Comparison of ENCODE assay signal across 17 cellular contexts in the genomic region with DNA sequence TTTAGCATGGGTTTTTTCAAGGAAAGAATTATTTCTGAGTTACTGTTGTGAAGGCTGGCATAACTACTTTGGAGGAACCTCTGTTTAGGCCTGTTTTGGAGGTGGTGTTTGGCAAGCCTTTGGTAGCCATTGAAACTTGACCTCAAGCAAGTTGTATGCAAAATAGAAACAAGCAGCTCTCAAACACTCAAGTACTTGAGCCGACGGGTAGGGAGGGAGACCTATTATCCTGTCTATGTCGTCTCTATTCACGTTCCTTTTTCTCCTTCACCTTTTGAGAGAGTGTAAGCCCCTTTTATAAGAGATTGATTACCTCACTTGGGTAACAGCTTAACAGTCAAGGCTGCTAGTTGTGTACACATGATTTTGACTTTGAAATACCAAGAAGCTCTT.
DNase-seq lines count a peak whose midpoint lies in the region; ATAC-seq and TF ChIP-seq lines count a peak whose summit lies in the region.
"Had no signal": no experiment of that assay in that cellular context is flagged by ENCODE, and none has a peak within 500 bp of the region (broad histone marks: within the 10 kb centered on the region; RNA-seq: fewer than 3 reads in every experiment).

No MANE protein-coding gene starts in this region.

- no peaks in the 10 kb centered on the region for H3K4me1 Mint-ChIP-seq in activated T-cell treated with anti-CD3 and anti-CD28 coated beads, Interleukin-2, amount 50 U/mL, for 72 hours (ENCODE audit: low read depth)
- H3K4me1 Mint-ChIP-seq: activated CD8-positive, alpha-beta memory T cell treated with anti-CD3 and anti-CD28 coated beads, Interleukin-2, amount 10 ng/mL, durations not matched to agents 7 days and 5 days had no signal

- no peak for TF ChIP-seq CTCF in heart left ventricle (IDR thresholded peaks at IDR 0.05)

- peak in 3 of 4 donors; percentile 24 to 45 (median 36) for ATAC-seq in heart left ventricle
- ATAC-seq in sciatic nerve = peak; percentile 32
- no peak for ATAC-seq in activated T-cell treated with anti-CD3 and anti-CD28 coated beads, Interleukin-2, amount 50 U/mL, for 72 hours (replicated peaks in 1 of 2)
- ATAC-seq in HG03439 (IDR thresholded peaks at IDR 0.05; ENCODE audit: unreplicated experiment) = no peak
- ATAC-seq: activated CD8-positive, alpha-beta memory T cell treated with anti-CD3 and anti-CD28 coated beads, Interleukin-2, amount 10 ng/mL, durations not matched to agents 7 days and 5 days; HCT116; PC-3 had no signal

- no peak overlapping the region for H3K27ac ChIP-seq in heart left ventricle
- H3K27ac ChIP-seq: parathyroid adenoma had no signal

- no peak overlapping the region for H3K4me3 ChIP-seq in heart left ventricle

- H3K36me3 Mint-ChIP-seq in activated T-cell treated with anti-CD3 and anti-CD28 coated beads, Interleukin-2, amount 50 U/mL, for 72 hours (ENCODE audit: insufficient read depth in 2 of 2) = no peaks in the 10 kb centered on the region
- H3K36me3 Mint-ChIP-seq: activated CD8-positive, alpha-beta memory T cell treated with anti-CD3 and anti-CD28 coated beads, Interleukin-2, amount 10 ng/mL, durations not matched to agents 7 days and 5 days had no signal

- intact Hi-C loops in heart left ventricle (cut with DNase I) (no loop called here), sciatic nerve (cut with DNase I) (no loop called here)

- peaks cover 0 to 19% (median 6%) of the 10 kb centered on the region in 9 donors for H3K36me3 ChIP-seq in heart left ventricle
- H3K36me3 ChIP-seq: BE2C had no signal

- no peaks in the 10 kb centered on the region for H3K27me3 Mint-ChIP-seq in activated T-cell treated with anti-CD3 and anti-CD28 coated beads, Interleukin-2, amount 50 U/mL, for 72 hours (ENCODE audit: low read depth)
- H3K27me3 Mint-ChIP-seq: activated CD8-positive, alpha-beta memory T cell treated with anti-CD3 and anti-CD28 coated beads, Interleukin-2, amount 10 ng/mL, durations not matched to agents 7 days and 5 days had no signal

- H3K27ac Mint-ChIP-seq in activated T-cell treated with anti-CD3 and anti-CD28 coated beads, Interleukin-2, amount 50 U/mL, for 72 hours = no peak overlapping the region
- H3K27ac Mint-ChIP-seq: activated CD8-positive, alpha-beta memory T cell treated with anti-CD3 and anti-CD28 coated beads, Interleukin-2, amount 10 ng/mL, durations not matched to agents 7 days and 5 days had no signal

- TF ChIP-seq POLR2A in heart left ventricle (IDR thresholded peaks at IDR 0.05) = no peak

- peaks cover 0 to 13% (median 0%) of the 10 kb centered on the region in 12 donors for H3K4me1 ChIP-seq in heart left ventricle
- H3K4me1 ChIP-seq: BE2C, parathyroid adenoma had no signal

- no peak overlapping the region for H3K4me3 Mint-ChIP-seq in activated T-cell treated with anti-CD3 and anti-CD28 coated beads, Interleukin-2, amount 50 U/mL, for 72 hours
- H3K4me3 Mint-ChIP-seq: activated CD8-positive, alpha-beta memory T cell treated with anti-CD3 and anti-CD28 coated beads, Interleukin-2, amount 10 ng/mL, durations not matched to agents 7 days and 5 days had no signal

- DNase-seq in NCI-H1105 (lab: John Stamatoyannopoulos, UW) (peak; percentile 65), NCI-H2227 treated with DMSO at 0.1 percent for 48 hours (lab: John Stamatoyannopoulos, UW) (peak; percentile 89), heart left ventricle (no peak), sciatic nerve (ENCODE audit: low spot score) (no peak), ecto neural progenitor cell (ENCODE audit: low spot score) (no peak)
- DNase-seq in activated T-cell treated with anti-CD3 and anti-CD28 coated beads, Interleukin-2, amount 50 U/mL, for 72 hours = no peak
- DNase-seq: activated CD8-positive, alpha-beta memory T cell treated with anti-CD3 and anti-CD28 coated beads, Interleukin-2, amount 10 ng/mL, durations not matched to agents 7 days and 5 days; activated naive CD4-positive, alpha-beta T cell; DMS53; effector CD8-positive, alpha-beta T cell; islet precursor cell; KG1; PC-3 had no signal

- H3K27me3 ChIP-seq in heart left ventricle = no peaks in the 10 kb centered on the region
- H3K27me3 ChIP-seq: BE2C had no signal

- peaks cover 0 to 4% of the 10 kb centered on the region in 2 donors for H3K9me3 Mint-ChIP-seq in activated T-cell treated with anti-CD3 and anti-CD28 coated beads, Interleukin-2, amount 50 U/mL, for 72 hours

- H3K9me3 ChIP-seq in heart left ventricle = no peaks in the 10 kb centered on the region
- H3K9me3 ChIP-seq: BE2C had no signal

- 45 to 54% (median 50%) methylated on average over 4 of the region's 4 CpGs for WGBS in heart left ventricle, 4 donors

Comparison
In these comparisons a context has a peak if more than half of its experiments do, and no peak if none do; other contexts are left out.
1. DNase-seq: peak in NCI-H1105 (single experiment) and NCI-H2227 treated with DMSO at 0.1 percent for 48 hours (single experiment); none in heart left ventricle (0 of 5), sciatic nerve (single experiment), activated T-cell treated with anti-CD3 and anti-CD28 coated beads, Interleukin-2, amount 50 U/mL, for 72 hours (0 of 2) and ecto neural progenitor cell (single experiment).
2. ATAC-seq: peak in heart left ventricle (3 of 4) and sciatic nerve (single experiment); none in activated T-cell treated with anti-CD3 and anti-CD28 coated beads, Interleukin-2, amount 50 U/mL, for 72 hours (0 of 2) and HG03439 (single experiment).